In genomic region chr6:20473518-20473917, GRCh38 we compare ENCODE assay signal across 18 cellular contexts.
DNase-seq lines count a peak whose midpoint lies in the region; ATAC-seq, FAIRE-seq and TF ChIP-seq lines count a peak whose summit lies in the region.
"Had no signal": no experiment of that assay in that cellular context is flagged by ENCODE, and none has a peak within 500 bp of the region (broad histone marks: within the 10 kb centered on the region; RNA-seq: fewer than 3 reads in every experiment).

No MANE protein-coding gene starts in this region.

- no peaks in the 10 kb centered on the region for H3F3A ChIP-seq in neural progenitor cell (ENCODE audit: low read depth)

- no peak overlapping the region for H2BK120ac ChIP-seq in H9 (ENCODE audit: low read depth, low read length, poor library complexity, severe bottlenecking)

- H2AFZ ChIP-seq in H9 (ENCODE audit: low read length) (no peak overlapping the region), K562 (ENCODE audit: low read depth, low read length) (no peak overlapping the region), neural progenitor cell (replicated peaks) (no peak overlapping the region)
- H2AFZ ChIP-seq: GM23248 had no signal

- no TSS peak for BruUV-seq in K562 (replicated peaks; lab: Mats Ljungman, UMichigan)

- no peak overlapping the region for H4K8ac ChIP-seq in H9 (replicated peaks; ENCODE audit: insufficient read length, low read depth, low read length)

- H3K79me2 ChIP-seq in H9 (ENCODE audit: insufficient read depth, low read length): peaks cover 13% of the 10 kb centered on the region; the same call in 1 of the 2 replicates
- peaks cover 98% of the 10 kb centered on the region for H3K79me2 ChIP-seq in K562 (ENCODE audit: control insufficient read depth, insufficient read depth, low read length)
- peaks cover 100% of the 10 kb centered on the region for H3K79me2 ChIP-seq in neural progenitor cell (ENCODE audit: low read depth)

- FAIRE-seq in K562 (lab: Jason Lieb, UNC): no peak
- FAIRE-seq: G401.6, GM12892, GM19239 had no signal

- TF ChIP-seq POLR2A in K562 (conservative IDR thresholded peaks at IDR 0.05): no peak

- H3K4me3 Mint-ChIP-seq in H9 (no peak overlapping the region), neural progenitor cell (no peak overlapping the region)
- H3K4me3 Mint-ChIP-seq: CD4-positive, CD25-positive, alpha-beta regulatory T cell; CD8-positive, alpha-beta T cell; HFFc6 had no signal

- H3K36me3 ChIP-seq in K562 (ENCODE audit: control insufficient read depth, insufficient read depth, low read length): peaks cover 71% of the 10 kb centered on the region
- H3K36me3 ChIP-seq in neural progenitor cell: no peaks in the 10 kb centered on the region

- TF ChIP-seq RAD21 in K562 (CRISPR knock-in tag; conservative IDR thresholded peaks at IDR 0.05 in 1 of 2, IDR thresholded peaks at IDR 0.05 in 1 of 2): no peak

- no peaks in the 10 kb centered on the region for H3K9me3 ChIP-seq in H9 (ENCODE audit: control insufficient read depth, low read depth, low read length)
- H3K9me3 ChIP-seq in K562 (replicated peaks; ENCODE audit: control insufficient read depth, insufficient read depth, low read depth, low read length): no peaks in the 10 kb centered on the region
- no peaks in the 10 kb centered on the region for H3K9me3 ChIP-seq in neural progenitor cell (ENCODE audit: low read depth)
- H3K9me3 ChIP-seq: Caco-2, HAP-1 had no signal

- ATAC-seq in K562: peak; percentile 29; the same call in 2 of the 3 replicates
- no peak for ATAC-seq in sciatic nerve
- ATAC-seq: CD8-positive, alpha-beta T cell had no signal

- TF ChIP-seq CTCF in H9 (conservative IDR thresholded peaks at IDR 0.05) (no peak), K562 (IDR thresholded peaks at IDR 0.05 in 2 of 3, conservative IDR thresholded peaks at IDR 0.05 in 1 of 3; ENCODE audit: insufficient read depth in 2 of 3, low read depth in 1 of 3, low read length in 3 of 3) (no peak), neural progenitor cell (IDR thresholded peaks at IDR 0.05) (no peak)

- no peak overlapping the region for H2AK5ac ChIP-seq in H9 (ENCODE audit: insufficient read length, low read length)

- H3K14ac ChIP-seq in H9 (ENCODE audit: insufficient read depth, low read length): peak overlapping the region; percentile 2; the same call in 1 of the 2 replicates

- peaks cover 7% of the 10 kb centered on the region for H3K79me1 ChIP-seq in H9 (ENCODE audit: insufficient read depth, low read depth, low read length, poor library complexity, severe bottlenecking)

- H3K27ac ChIP-seq in H9 (ENCODE audit: insufficient read length, low read depth, low read length) (no peak overlapping the region), K562 (ENCODE audit: extremely low read depth, low read depth, low read length) (peak overlapping the region; percentile 9; the same call in 1 of the 3 replicates), neural progenitor cell (no peak overlapping the region)
- H3K27ac ChIP-seq: GM23248 had no signal

- H3K9ac ChIP-seq in H9 (ENCODE audit: extremely low read depth, insufficient read length, low read length) (no peak overlapping the region), K562 (ENCODE audit: insufficient read depth in 1 of 2, low read depth in 2 of 2, low read length in 2 of 2) (no peak overlapping the region), neural progenitor cell (no peak overlapping the region)
- H3K9ac ChIP-seq: GM23248 had no signal

- peak overlapping the region in 2 of 3 experiments; percentile 52 to 72; a peak in 2 of 7 replicates for H3K27ac Mint-ChIP-seq in H9
- peak overlapping the region; percentile 1 for H3K27ac Mint-ChIP-seq in neural progenitor cell
- H3K27ac Mint-ChIP-seq: CD8-positive, alpha-beta T cell; HFFc6 had no signal

- H2BK12ac ChIP-seq in H9 (ENCODE audit: insufficient read length, low read depth, low read length): no peak overlapping the region

- DNase-seq in H9 (no peak), K562 (ENCODE audit: extremely low read depth in 1 of 4, low spot score in 3 of 4) (no peak), neural progenitor cell (ENCODE audit: low spot score) (no peak), NCI-H146 treated with DMSO at 0.1 percent for 48 hours (lab: John Stamatoyannopoulos, UW; ENCODE audit: unreplicated experiment) (no peak), head of caudate nucleus (no peak), sciatic nerve (ENCODE audit: low spot score) (no peak)
- DNase-seq: C1 segment of cervical spinal cord; Caco-2; CD4-positive, CD25-positive, alpha-beta regulatory T cell; CD8-positive, alpha-beta T cell; DMS153; DND-41; GM23248; HFFc6 had no signal

- H3K4me1 ChIP-seq in H9 (ENCODE audit: insufficient read depth, low read length) (no peaks in the 10 kb centered on the region), K562 (replicated peaks in 1 of 2; ENCODE audit: control insufficient read depth in 2 of 2, insufficient read depth in 2 of 2, low read length in 2 of 2) (peaks cover 9 to 35% of the 10 kb centered on the region in 2 experiments), neural progenitor cell (no peaks in the 10 kb centered on the region)
- H3K4me1 ChIP-seq: HAP-1 had no signal

- H4K91ac ChIP-seq in H9 (ENCODE audit: insufficient read length, low read depth, low read length): no peak overlapping the region

- H2BK20ac ChIP-seq in H9 (ENCODE audit: low read depth, low read length, poor library complexity, severe bottlenecking): no peak overlapping the region

- CTCF ChIA-PET in K562 (lab: Yijun Ruan, JAX; ENCODE audit: low intra/inter-chr PET ratio): interaction anchor here (0.6 kb wide), 1 partner anchor 9 kb away, joined by 4 read pairs; no protein-coding TSS in a partner anchor

- H3K4ac ChIP-seq in H9 (ENCODE audit: low read depth, low read length): no peak overlapping the region

- intact Hi-C loops in K562 (cut with micrococcal nuclease): no loop called here
- intact Hi-C loops in head of caudate nucleus (cut with DNase I): no loop called here
- intact Hi-C loops in sciatic nerve (cut with DNase I): no loop called here

- H4K20me1 ChIP-seq in H9 (ENCODE audit: control insufficient read depth, insufficient read depth, insufficient read length) (no peaks in the 10 kb centered on the region), K562 (replicated peaks; ENCODE audit: control insufficient read depth, insufficient read depth, low read length) (peaks cover 8% of the 10 kb centered on the region; the same call in 1 of the 2 replicates), neural progenitor cell (ENCODE audit: low read depth) (peaks cover 19% of the 10 kb centered on the region)

- H3K4me3 ChIP-seq in K562: no peak overlapping the region
- H3K4me3 ChIP-seq in neural progenitor cell: no peak overlapping the region
- H3K4me3 ChIP-seq: GM23248, HAP-1 had no signal

- peaks cover 10 to 12% of the 10 kb centered on the region in 2 experiments for H3K4me1 Mint-ChIP-seq in H9
- H3K4me1 Mint-ChIP-seq in neural progenitor cell: peaks cover 11% of the 10 kb centered on the region

- H2BK15ac ChIP-seq in H9 (ENCODE audit: low read depth, low read length): no peak overlapping the region

- peaks cover 6 to 23% (median 8%) of the 10 kb centered on the region in 3 experiments; a peak in 6 of 7 replicates for H3K36me3 Mint-ChIP-seq in H9 (ENCODE audit: insufficient read depth in 1 of 3, low read depth in 3 of 3)
- peaks cover 17% of the 10 kb centered on the region for H3K36me3 Mint-ChIP-seq in neural progenitor cell

- H3K27me3 Mint-ChIP-seq in H9 (ENCODE audit: low read depth): no peaks in the 10 kb centered on the region
- peaks cover 3% of the 10 kb centered on the region for H3K27me3 Mint-ChIP-seq in neural progenitor cell (ENCODE audit: insufficient read depth, low read depth)
- H3K27me3 Mint-ChIP-seq: CD4-positive, CD25-positive, alpha-beta regulatory T cell had no signal

- H3K18ac ChIP-seq in H9 (ENCODE audit: insufficient read length, low read depth, low read length): no peak overlapping the region

- H3K4me2 ChIP-seq in H9 (ENCODE audit: insufficient read depth, insufficient read length, low read length) (no peak overlapping the region), K562 (ENCODE audit: insufficient read depth, low read length) (no peak overlapping the region), neural progenitor cell (no peak overlapping the region)

- H3K23me2 ChIP-seq in H9 (ENCODE audit: insufficient read length, low read depth, low read length, poor library complexity, severe bottlenecking): no peaks in the 10 kb centered on the region

- POLR2A ChIA-PET in K562 (lab: Yijun Ruan, JAX): interaction anchor here (0.6 to 1.3 kb wide), 4 partner anchors 9 to 262 kb away, joined by 3 to 4 read pairs (median 4); no protein-coding TSS in a partner anchor

- no peak overlapping the region for H3K23ac ChIP-seq in H9 (ENCODE audit: insufficient read length, low read depth, low read length)

- H3K9me3 Mint-ChIP-seq in H9 (no peaks in the 10 kb centered on the region), neural progenitor cell (no peaks in the 10 kb centered on the region)
- H3K9me3 Mint-ChIP-seq: CD8-positive, alpha-beta T cell; HFFc6 had no signal

- H3T11ph ChIP-seq in H9 (ENCODE audit: low read length): no peak overlapping the region

- no peak for TF ChIP-seq EP300 in K562 (IDR thresholded peaks at IDR 0.05; ENCODE audit: low read length)

- no peak overlapping the region for H3K56ac ChIP-seq in H9 (ENCODE audit: insufficient read length, low read depth, low read length)

- H2BK5ac ChIP-seq in H9 (ENCODE audit: insufficient read length, low read length): no peak overlapping the region

- H3K9me1 ChIP-seq in K562 (ENCODE audit: control insufficient read depth, insufficient read depth, low read length): no peaks in the 10 kb centered on the region

- no CpG with 5 or more reads among the region's 1 CpG for WGBS in H9 (ENCODE audit: extremely low coverage, insufficient read length, low lambda C conversion rate)
- 53% methylated on average over 1 of the region's 1 CpG for WGBS in K562 (ENCODE audit: insufficient coverage, low coverage, missing lambda C conversion rate)

- in situ Hi-C loops in K562 (cut with MboI): no loop called here

- H3K27me3 ChIP-seq in H9 (ENCODE audit: insufficient read depth, low read length): no peaks in the 10 kb centered on the region
- H3K27me3 ChIP-seq in K562 (ENCODE audit: control insufficient read depth in 2 of 2, insufficient read depth in 2 of 2, low read length in 2 of 2): no peaks in the 10 kb centered on the region
- no peaks in the 10 kb centered on the region for H3K27me3 ChIP-seq in neural progenitor cell

- no peak overlapping the region for H4K5ac ChIP-seq in H9 (ENCODE audit: insufficient read length, low read depth, low read length)

TF ChIP-seq in K562, 482 proteins besides CTCF, POLR2A, EP300 and RAD21:
- peak; percentile 72 for TF ChIP-seq DACH1 (IDR thresholded peaks at IDR 0.05; ENCODE audit: partially characterized antibody)
- peak; percentile 50 for TF ChIP-seq NFIC (IDR thresholded peaks at IDR 0.05)
- no peak for TF ChIP-seq ZEB2 (IDR thresholded peaks at IDR 0.05)
TF ChIP-seq in K562: peak in this region for 2.
